ENCODE assay signal across 18 cellular contexts in the genomic region with DNA sequence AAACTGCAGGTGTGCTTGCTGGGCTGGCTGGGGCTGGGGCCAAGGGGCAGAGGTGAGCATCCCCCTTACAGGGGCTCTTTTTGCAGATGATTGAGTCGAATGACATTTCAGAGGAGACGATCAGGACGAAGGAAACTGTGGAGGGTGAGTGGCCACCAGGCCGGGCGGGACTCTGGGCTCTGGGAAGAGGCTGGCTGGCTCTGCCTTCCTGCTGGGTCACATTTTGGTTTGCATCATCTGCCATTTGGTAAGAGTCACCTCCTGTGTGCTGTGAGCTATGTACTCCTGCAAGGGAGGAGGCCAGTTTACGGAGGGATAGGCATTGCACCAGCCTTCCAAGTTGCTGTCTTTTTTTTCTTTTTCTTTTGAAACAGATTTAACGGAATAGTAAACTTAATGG.
DNase-seq lines count a peak whose midpoint lies in the region; ATAC-seq and TF ChIP-seq lines count a peak whose summit lies in the region.
"Had no signal": no experiment of that assay in that cellular context is flagged by ENCODE, and none has a peak within 500 bp of the region (broad histone marks: within the 10 kb centered on the region; RNA-seq: fewer than 3 reads in every experiment).

No MANE protein-coding gene starts in this region.

- ATAC-seq in GM23338 (peak; percentile 43), WTC11 (no peak; the same call in 1 of the 2 replicates)
- ATAC-seq: activated CD4-positive, CD25-positive, alpha-beta regulatory T cell treated with anti-CD3 and anti-CD28 coated beads, Interleukin-2, amount 50 U/mL, for 24 hours had no signal

- in situ Hi-C loops in GM13977 (cut with MboI; ENCODE audit: low pct_unique_long_range_greater_than_20kb, low sequenced_read_pairs, unreplicated experiment), result no loop called here

- H3K9ac ChIP-seq in subcutaneous abdominal adipose tissue (ENCODE audit: low read length in 5 of 5), result no peak overlapping the region
- H3K9ac ChIP-seq: BLaER1 treated with 17β-estradiol and CSF1 and Interleukin-3, amounts not matched to agents 10 nM and 100 nM had no signal

- H3K79me2 ChIP-seq in GM23338 (replicated peaks; ENCODE audit: insufficient read depth), result no peaks in the 10 kb centered on the region

- H3K27me3 Mint-ChIP-seq in GM23338 (ENCODE audit: insufficient read depth, low read depth, poor library complexity) (peaks cover 6% of the 10 kb centered on the region), WTC11 (ENCODE audit: low read depth) (no peaks in the 10 kb centered on the region)
- H3K27me3 Mint-ChIP-seq: stimulated activated naive CD8-positive, alpha-beta T cell treated with anti-CD3 and anti-CD28 coated beads, Interleukin-15, Interleukin-2, amounts not matched to agents 100 ng/mL and 50 ng/mL, for 24 hours had no signal

- H3K4me3 ChIP-seq in GM23338 (no peak overlapping the region), subcutaneous abdominal adipose tissue (ENCODE audit: low read depth in 1 of 5, low read length in 5 of 5) (no peak overlapping the region)
- H3K4me3 ChIP-seq: BLaER1 treated with 17β-estradiol and CSF1 and Interleukin-3, amounts not matched to agents 10 nM and 100 nM had no signal

- H3K9me3 Mint-ChIP-seq in GM23338 (no peaks in the 10 kb centered on the region), WTC11 (peaks cover 6% of the 10 kb centered on the region; the same call in 1 of the 2 replicates)
- H3K9me3 Mint-ChIP-seq: stimulated activated naive CD8-positive, alpha-beta T cell treated with anti-CD3 and anti-CD28 coated beads, Interleukin-15, Interleukin-2, amounts not matched to agents 100 ng/mL and 50 ng/mL, for 24 hours had no signal

- H4K20me1 ChIP-seq in GM23338 (replicated peaks; ENCODE audit: insufficient read depth), result no peaks in the 10 kb centered on the region

- no peaks in the 10 kb centered on the region for H3K9me3 ChIP-seq in subcutaneous abdominal adipose tissue (ENCODE audit: control insufficient read depth in 5 of 5, low read length in 5 of 5)

- H3K36me3 ChIP-seq in GM23338 (ENCODE audit: insufficient read depth) (0 out of 2 replicates have a peak, but pooled peaks cover 3% of the 10 kb centered on the region), subcutaneous abdominal adipose tissue (ENCODE audit: control insufficient read depth in 5 of 5, insufficient read depth in 5 of 5, low read length in 5 of 5) (peaks cover 0 to 24% (median 10%) of the 10 kb centered on the region in 5 donors)

- H3K4me1 ChIP-seq in GM23338 (ENCODE audit: insufficient read depth) (no peaks in the 10 kb centered on the region), subcutaneous abdominal adipose tissue (ENCODE audit: control insufficient read depth in 5 of 5, insufficient read depth in 5 of 5, low read length in 5 of 5) (peaks cover 0 to 13% (median 8%) of the 10 kb centered on the region in 5 donors)

- H3K9me2 ChIP-seq in GM23338 (ENCODE audit: insufficient read depth), result no peaks in the 10 kb centered on the region

- TF ChIP-seq CTCF in GM23338 (conservative IDR thresholded peaks at IDR 0.05; ENCODE audit: low read depth in 2 of 2), result no peak
- no peak for TF ChIP-seq CTCF in WTC11 (IDR thresholded peaks at IDR 0.05)
- no peak for TF ChIP-seq CTCF in GM13977 (IDR thresholded peaks at IDR 0.05; ENCODE audit: extremely low read depth, insufficient read depth, missing control alignments)

- 0 out of 2 replicates have a peak overlapping the region, but pooled peaks have one; percentile 39 for H3K27ac ChIP-seq in GM23338 (ENCODE audit: low read depth)
- peak overlapping the region; percentile 89 for H3K27ac ChIP-seq in layer of hippocampus (ENCODE audit: low read depth, low read length)
- H3K27ac ChIP-seq in subcutaneous abdominal adipose tissue (ENCODE audit: low read depth, low read length), result peak overlapping the region; percentile 51
- H3K27ac ChIP-seq: BLaER1 treated with 17β-estradiol and CSF1 and Interleukin-3, amounts not matched to agents 10 nM and 100 nM; brain microvascular endothelial cell had no signal

- H3K27me3 ChIP-seq in GM23338 (ENCODE audit: insufficient read depth), result no peaks in the 10 kb centered on the region
- H3K27me3 ChIP-seq in layer of hippocampus (ENCODE audit: control insufficient read depth, insufficient read depth, low read length), result no peaks in the 10 kb centered on the region
- H3K27me3 ChIP-seq in subcutaneous abdominal adipose tissue (ENCODE audit: control insufficient read depth in 5 of 5, insufficient read depth in 4 of 5, low read length in 5 of 5), result no peaks in the 10 kb centered on the region
- H3K27me3 ChIP-seq: BLaER1 treated with 17β-estradiol and CSF1 and Interleukin-3, amounts not matched to agents 10 nM and 100 nM; brain microvascular endothelial cell had no signal

- 0 out of 2 replicates have a peak, but pooled peaks cover 3% of the 10 kb centered on the region for H3F3A ChIP-seq in GM23338 (replicated peaks; ENCODE audit: low read depth)

- no peak overlapping the region for H2AFZ ChIP-seq in GM23338

- H3K27ac Mint-ChIP-seq in GM23338, result no peak overlapping the region
- peak overlapping the region; percentile 21; the same call in 1 of the 2 replicates for H3K27ac Mint-ChIP-seq in WTC11
- H3K27ac Mint-ChIP-seq: stimulated activated naive CD8-positive, alpha-beta T cell treated with anti-CD3 and anti-CD28 coated beads, Interleukin-15, Interleukin-2, amounts not matched to agents 100 ng/mL and 50 ng/mL, for 24 hours had no signal

- POLR2A ChIA-PET in WTC11 (lab: Charles Lee), result no interaction called here

- no peak overlapping the region for H3K4me2 ChIP-seq in GM23338
- H3K4me2 ChIP-seq: BLaER1 treated with 17β-estradiol and CSF1 and Interleukin-3, amounts not matched to agents 10 nM and 100 nM had no signal

- CTCF ChIA-PET in WTC11 (lab: Charles Lee), result interaction anchor here (0.6 to 2.4 kb wide), 3 partner anchors 21 to 116 kb away, joined by 3 to 8 read pairs (median 6); no protein-coding TSS in a partner anchor

- H3K4me1 Mint-ChIP-seq in GM23338 (peaks cover 6% of the 10 kb centered on the region; the same call in 2 of the 3 replicates), WTC11 (peaks cover 6% of the 10 kb centered on the region; the same call in 1 of the 2 replicates)

- H3K36me3 Mint-ChIP-seq in GM23338 (ENCODE audit: low read depth) (peaks cover 12% of the 10 kb centered on the region; the same call in 2 of the 3 replicates), WTC11 (peaks cover 25% of the 10 kb centered on the region)

- DNase-seq in GM23338 (ENCODE audit: low spot score) (no peak), WTC11 (ENCODE audit: low spot score) (no peak), NCI-H1048 (lab: John Stamatoyannopoulos, UW) (no peak), GM13977 (ENCODE audit: low spot score) (no peak), SHP77 treated with DMSO at 0.1 percent for 48 hours (lab: John Stamatoyannopoulos, UW) (no peak)
- DNase-seq: activated CD8-positive, alpha-beta memory T cell treated with anti-CD3 and anti-CD28 coated beads, Interleukin-2, amount 50 U/mL, for 4 hours; activated naive CD4-positive, alpha-beta T cell; brain microvascular endothelial cell; DND-41; GOT3; NCI-H2029 treated with DMSO at 0.1 percent for 48 hours; NCI-H748 treated with DMSO at 0.1 percent for 48 hours; stimulated activated CD4-positive, alpha-beta T cell treated with anti-CD3 and anti-CD28 coated beads, Interleukin-12 subunit alpha, Interleukin-12 subunit beta, amount 100 ng/mL, for 4 hours had no signal

- no peak overlapping the region for H3K4me3 Mint-ChIP-seq in GM23338
- no peak overlapping the region for H3K4me3 Mint-ChIP-seq in WTC11
- H3K4me3 Mint-ChIP-seq: stimulated activated naive CD8-positive, alpha-beta T cell treated with anti-CD3 and anti-CD28 coated beads, Interleukin-15, Interleukin-2, amounts not matched to agents 100 ng/mL and 50 ng/mL, for 24 hours had no signal

TF ChIP-seq in GM23338, 12 proteins besides CTCF, POLR2A, EP300 and RAD21 (continues in another document):
- TF ChIP-seq ZNF114 (CRISPR knock-in tag; IDR thresholded peaks at IDR 0.05) (no peak), POLR2AphosphoS5 (IDR thresholded peaks at IDR 0.05; ENCODE audit: low read depth) (no peak)

TF ChIP-seq in WTC11, 78 proteins besides CTCF, POLR2A, EP300 and RAD21 (continues in another document):
- TF ChIP-seq, protein P1, sequence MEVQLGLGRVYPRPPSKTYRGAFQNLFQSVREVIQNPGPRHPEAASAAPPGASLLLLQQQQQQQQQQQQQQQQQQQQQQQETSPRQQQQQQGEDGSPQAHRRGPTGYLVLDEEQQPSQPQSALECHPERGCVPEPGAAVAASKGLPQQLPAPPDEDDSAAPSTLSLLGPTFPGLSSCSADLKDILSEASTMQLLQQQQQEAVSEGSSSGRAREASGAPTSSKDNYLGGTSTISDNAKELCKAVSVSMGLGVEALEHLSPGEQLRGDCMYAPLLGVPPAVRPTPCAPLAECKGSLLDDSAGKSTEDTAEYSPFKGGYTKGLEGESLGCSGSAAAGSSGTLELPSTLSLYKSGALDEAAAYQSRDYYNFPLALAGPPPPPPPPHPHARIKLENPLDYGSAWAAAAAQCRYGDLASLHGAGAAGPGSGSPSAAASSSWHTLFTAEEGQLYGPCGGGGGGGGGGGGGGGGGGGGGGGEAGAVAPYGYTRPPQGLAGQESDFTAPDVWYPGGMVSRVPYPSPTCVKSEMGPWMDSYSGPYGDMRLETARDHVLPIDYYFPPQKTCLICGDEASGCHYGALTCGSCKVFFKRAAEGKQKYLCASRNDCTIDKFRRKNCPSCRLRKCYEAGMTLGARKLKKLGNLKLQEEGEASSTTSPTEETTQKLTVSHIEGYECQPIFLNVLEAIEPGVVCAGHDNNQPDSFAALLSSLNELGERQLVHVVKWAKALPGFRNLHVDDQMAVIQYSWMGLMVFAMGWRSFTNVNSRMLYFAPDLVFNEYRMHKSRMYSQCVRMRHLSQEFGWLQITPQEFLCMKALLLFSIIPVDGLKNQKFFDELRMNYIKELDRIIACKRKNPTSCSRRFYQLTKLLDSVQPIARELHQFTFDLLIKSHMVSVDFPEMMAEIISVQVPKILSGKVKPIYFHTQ (CRISPR knock-in tag; IDR thresholded peaks at IDR 0.05), result no peak
- TF ChIP-seq, protein P2, sequence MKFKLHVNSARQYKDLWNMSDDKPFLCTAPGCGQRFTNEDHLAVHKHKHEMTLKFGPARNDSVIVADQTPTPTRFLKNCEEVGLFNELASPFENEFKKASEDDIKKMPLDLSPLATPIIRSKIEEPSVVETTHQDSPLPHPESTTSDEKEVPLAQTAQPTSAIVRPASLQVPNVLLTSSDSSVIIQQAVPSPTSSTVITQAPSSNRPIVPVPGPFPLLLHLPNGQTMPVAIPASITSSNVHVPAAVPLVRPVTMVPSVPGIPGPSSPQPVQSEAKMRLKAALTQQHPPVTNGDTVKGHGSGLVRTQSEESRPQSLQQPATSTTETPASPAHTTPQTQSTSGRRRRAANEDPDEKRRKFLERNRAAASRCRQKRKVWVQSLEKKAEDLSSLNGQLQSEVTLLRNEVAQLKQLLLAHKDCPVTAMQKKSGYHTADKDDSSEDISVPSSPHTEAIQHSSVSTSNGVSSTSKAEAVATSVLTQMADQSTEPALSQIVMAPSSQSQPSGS (CRISPR knock-in tag; IDR thresholded peaks at IDR 0.05; ENCODE audit: borderline replicate concordance, low read depth), result no peak
- TF ChIP-seq ZNF138 (CRISPR knock-in tag; conservative IDR thresholded peaks at IDR 0.05), result no peak

Comparison
In these comparisons a context has a peak if more than half of its experiments do, and no peak if none do; other contexts are left out.
1. H3K27ac ChIP-seq: peak in every context shown above with its lines; median percentile 89 in layer of hippocampus; 51 in subcutaneous abdominal adipose tissue; 39 in GM23338.